ENCODE assay signal across 19 cellular contexts in genomic region chr17:40356906-40357861, GRCh38. TPM values are rescaled to one million over a fixed set of nuclear protein-coding genes. Genes with fewer than 3 reads are reported as not detected.
A peak's percentile ranks its signal among the peaks of the same experiment; 100 is the strongest.
DNase-seq lines count a peak whose midpoint lies in the region; ATAC-seq and TF ChIP-seq lines count a peak whose summit lies in the region.
"Had no signal": no experiment of that assay in that cellular context is flagged by ENCODE, and none has a peak within 500 bp of the region (broad histone marks: within the 10 kb centered on the region; RNA-seq: fewer than 3 reads in every experiment).

No MANE protein-coding gene starts in this region.

- no peaks in the 10 kb centered on the region for H3K9me3 ChIP-seq in heart left ventricle
- no peaks in the 10 kb centered on the region for H3K9me3 ChIP-seq in heart right ventricle
- H3K9me3 ChIP-seq in uterus = no peaks in the 10 kb centered on the region

- intact Hi-C loops in heart left ventricle (cut with DNase I) (loop anchor here in 6 of 10 donors (5.0 to 10.0 kb wide), 7 partner anchors 60 to 205 kb away; partner anchors contain the start of genes TOP2A (in 1 of the 6) and WIPF2 (in 1 of the 6)), Right ventricle myocardium inferior (cut with DNase I) (loop anchor here (5.0 kb wide), 1 partner anchor 40 kb away; no protein-coding TSS in a partner anchor), heart right ventricle (cut with DNase I) (loop anchor here in 8 of 10 donors (5.0 to 10.0 kb wide), 9 partner anchors 60 to 205 kb away; partner anchors contain the start of gene TOP2A (in 2 of the 8)), uterus (cut with DNase I; ENCODE audit: low total_unique reads) (loop anchor here (10.0 kb wide), 1 partner anchor 178 kb away; no protein-coding TSS in a partner anchor)

- H3K4me3 ChIP-seq in heart left ventricle (no peak overlapping the region), heart right ventricle (no peak overlapping the region), uterus (no peak overlapping the region)
- H3K4me3 ChIP-seq: dorsolateral prefrontal cortex had no signal

- ATAC-seq in heart left ventricle (peak in 3 of 4 donors; percentile 2 to 4 (median 3)), Right ventricle myocardium inferior (no peak), heart right ventricle (peak in 5 of 8 donors; percentile 1 to 27 (median 3)), HG03095 (IDR thresholded peaks at IDR 0.05; ENCODE audit: unreplicated experiment) (no peak)
- ATAC-seq: Panc1 had no signal

- peaks cover 22% of the 10 kb centered on the region for H3K27me3 Mint-ChIP-seq in neural crest cell (ENCODE audit: low read depth)

- H3K27ac ChIP-seq in heart left ventricle (peak overlapping the region in 7 of 12 donors; percentile 39 to 60 (median 55)), heart right ventricle (peak overlapping the region in 8 of 10 donors; percentile 10 to 62 (median 34)), uterus (peak overlapping the region; percentile 49 to 68)

- TF ChIP-seq CTCF in heart left ventricle (IDR thresholded peaks at IDR 0.05) (no peak), heart right ventricle (IDR thresholded peaks at IDR 0.05) (no peak), neural crest cell (conservative IDR thresholded peaks at IDR 0.05) (no peak), uterus (IDR thresholded peaks at IDR 0.05) (no peak)

- H3K36me3 Mint-ChIP-seq in neural crest cell (ENCODE audit: low read depth) = peaks cover 7% of the 10 kb centered on the region

- WGBS in heart left ventricle, 4 donors = 66 to 80% (median 71%) methylated on average over 14 to 19 of the region's 19 CpGs
- WGBS in heart right ventricle, 2 donors = 64 to 68% methylated on average over 19 of the region's 19 CpGs

- H3K27me3 ChIP-seq in heart left ventricle (peaks cover 0 to 11% (median 0%) of the 10 kb centered on the region in 9 donors), heart right ventricle (peaks cover 0 to 14% (median 0%) of the 10 kb centered on the region in 7 donors), uterus (no peaks in the 10 kb centered on the region)

- no peak overlapping the region for H3K4me3 Mint-ChIP-seq in neural crest cell
- H3K4me3 Mint-ChIP-seq: CD4-positive, alpha-beta T cell had no signal

- peaks cover 28% of the 10 kb centered on the region for H3K4me1 Mint-ChIP-seq in neural crest cell

- H3K27ac Mint-ChIP-seq in neural crest cell (ENCODE audit: unreplicated experiment) = peak overlapping the region; percentile 71

- H3K4me1 ChIP-seq in heart left ventricle (peaks cover 0 to 39% (median 21%) of the 10 kb centered on the region in 12 donors), heart right ventricle (peaks cover 5 to 54% (median 32%) of the 10 kb centered on the region in 9 donors), uterus (peaks cover 0 to 3% of the 10 kb centered on the region in 2 donors)

- peaks cover 3 to 48% (median 41%) of the 10 kb centered on the region in 9 donors for H3K36me3 ChIP-seq in heart left ventricle
- peaks cover 0 to 52% (median 26%) of the 10 kb centered on the region in 9 donors for H3K36me3 ChIP-seq in heart right ventricle
- no peaks in the 10 kb centered on the region for H3K36me3 ChIP-seq in uterus

- peak in 1 of 5 donors; percentile 36 for DNase-seq in heart left ventricle
- no peak for DNase-seq in Right ventricle myocardium inferior (ENCODE audit: missing footprints)
- no peak for DNase-seq in heart right ventricle
- no peak for DNase-seq in neural crest cell (ENCODE audit: low read depth, low spot score)
- DNase-seq in uterus = no peak
- no peak for DNase-seq in NCI-H345 treated with DMSO at 0.1 percent for 48 hours (lab: John Stamatoyannopoulos, UW; ENCODE audit: unreplicated experiment)
- DNase-seq in NCI-H1930 (lab: John Stamatoyannopoulos, UW) = no peak
- DNase-seq: activated naive CD4-positive, alpha-beta T cell treated with anti-CD3 and anti-CD28 coated beads, Interleukin-2, amount 50 U/mL, for 16 hours; activated T-cell treated with anti-CD3 and anti-CD28 coated beads for 4 hours; CD4-positive, alpha-beta T cell; DMS79; dorsolateral prefrontal cortex; Kasumi-1; kidney glomerular epithelial cell; NCI-H1105 treated with DMSO at 0.1 percent for 48 hours; NCI-H2171; stimulated activated naive CD4-positive, alpha-beta T cell treated with Interleukin-2 at 50 U/mL for 16 hours had no signal

- TF ChIP-seq POLR2A in heart left ventricle (IDR thresholded peaks at IDR 0.05) (no peak), uterus (IDR thresholded peaks at IDR 0.05) (no peak)

- H3K9me3 Mint-ChIP-seq in neural crest cell = no peaks in the 10 kb centered on the region
- H3K9me3 Mint-ChIP-seq: CD4-positive, alpha-beta T cell had no signal

RNA-seq across cellular contexts. Expression of gene GJD3, which starts 7.4 kb away (rescaled TPM):
- total RNA-seq in heart left ventricle = 1 to 10 TPM; 1.2 to 8.7 (median 2.2) TPM
- under 1 TPM; 0.30 to 0.35 TPM for polyA plus RNA-seq in heart left ventricle
- 0.92 TPM for total RNA-seq in Right ventricle myocardium inferior
- total RNA-seq in heart right ventricle = 1 to 10 TPM in 9 of 10 donors, under 1 TPM in 1; 0.79 to 6.2 (median 2.1) TPM
- under 1 TPM; 0.65 to 0.88 TPM for polyA plus RNA-seq in heart right ventricle
- total RNA-seq in neural crest cell = 0.34 TPM in 1 of 2 replicates, not detected in the other
- total RNA-seq in uterus = 1 to 10 TPM in 1 of 4 donors, under 1 TPM in 1, not detected in 2; 0.83 to 3.8 TPM
- total RNA-seq: CD4-positive, alpha-beta T cell had no signal

RNA-seq across cellular contexts. Expression of gene RARA, which starts 48.2 kb away (rescaled TPM):
- total RNA-seq in heart left ventricle (10 to 100 TPM; 14.1 to 41.4 (median 19.4) TPM), Right ventricle myocardium inferior (17.9 TPM), heart right ventricle (10 to 100 TPM; 11.2 to 34.0 (median 18.3) TPM), neural crest cell (22.3 and 25.9 TPM in 2 replicates), uterus (10 to 100 TPM; 18.9 to 80.5 (median 46.3) TPM)
- polyA plus RNA-seq in heart left ventricle (10 to 100 TPM; 15.5 to 22.0 TPM), heart right ventricle (10 to 100 TPM; 19.0 to 20.8 TPM)

Comparison
In these comparisons a context has a peak if more than half of its experiments do, and no peak if none do; other contexts are left out.
1. ATAC-seq: peak in heart left ventricle (3 of 4) and heart right ventricle (5 of 8); none in Right ventricle myocardium inferior (single experiment) and HG03095 (single experiment).
2. Peak in every context shown above with its lines, with median percentiles within 50 percentile points of each other: H3K27ac ChIP-seq.